Comparison of ENCODE assay signal across 9 cellular contexts in the genomic region with DNA sequence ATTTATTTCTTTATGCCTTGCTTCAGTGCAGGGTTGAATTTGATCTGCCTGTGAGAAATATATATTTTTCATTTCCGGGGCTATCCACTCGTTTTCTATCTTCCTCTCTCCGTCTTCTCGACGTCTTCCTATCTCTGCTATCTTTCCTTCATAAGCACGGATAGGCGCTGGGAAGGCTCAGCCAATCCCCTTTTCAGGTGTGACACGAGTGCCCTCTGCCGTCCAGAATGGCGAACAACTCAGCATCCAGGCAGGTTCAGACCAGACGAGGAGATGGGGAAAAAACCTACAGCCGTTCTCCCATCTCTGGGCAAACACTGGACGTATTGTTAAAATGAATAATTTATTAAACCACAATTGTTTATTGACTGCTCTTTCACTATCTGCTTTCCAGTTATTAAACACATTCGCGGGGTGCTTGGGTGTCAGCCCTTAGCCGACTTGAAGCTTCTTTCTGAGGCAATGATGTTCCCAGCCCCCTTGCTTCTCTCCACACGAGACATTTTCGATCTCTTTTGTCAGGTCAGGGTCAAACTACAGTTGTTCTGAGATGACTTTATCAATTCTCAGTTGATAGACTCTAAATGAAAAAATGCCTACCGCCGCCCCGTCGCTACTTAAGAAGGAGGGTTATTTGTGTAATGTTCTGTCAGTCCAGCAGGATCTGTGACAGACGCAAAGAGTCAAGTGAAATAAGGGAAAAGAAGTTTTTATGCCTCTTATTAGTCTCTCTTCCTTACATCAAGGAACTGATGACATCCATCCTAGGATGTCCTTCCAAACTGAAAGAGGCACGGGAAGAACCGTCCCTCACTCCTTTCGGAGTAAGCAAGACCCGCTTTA.
A peak's percentile ranks its signal among the peaks of the same experiment; 100 is the strongest.
DNase-seq lines count a peak whose midpoint lies in the region; ATAC-seq and TF ChIP-seq lines count a peak whose summit lies in the region.
"Had no signal": no experiment of that assay in that cellular context is flagged by ENCODE, and none has a peak within 500 bp of the region (broad histone marks: within the 10 kb centered on the region; RNA-seq: fewer than 3 reads in every experiment).

No MANE protein-coding gene starts in this region.

- WGBS in gastroesophageal sphincter (ENCODE audit: low coverage in 1 of 2), 2 donors: 33 to 38% methylated on average over 25 to 27 of the region's 27 CpGs
- 27 to 36% (median 34%) methylated on average over 27 of the region's 27 CpGs for WGBS in ovary, 3 donors

- no peaks in the 10 kb centered on the region for H3K9me3 ChIP-seq in gastroesophageal sphincter
- H3K9me3 ChIP-seq in ovary: no peaks in the 10 kb centered on the region

- TF ChIP-seq POLR2A in gastroesophageal sphincter (IDR thresholded peaks at IDR 0.05) (no peak), ovary (IDR thresholded peaks at IDR 0.05) (no peak)

- H3K4me1 ChIP-seq in gastroesophageal sphincter (peaks cover 0 to 9% (median 0%) of the 10 kb centered on the region in 3 donors), ovary (ENCODE audit: insufficient read depth) (no peaks in the 10 kb centered on the region)

- TF ChIP-seq EP300 in gastroesophageal sphincter (IDR thresholded peaks at IDR 0.05): no peak
- no peak for TF ChIP-seq EP300 in ovary (IDR thresholded peaks at IDR 0.05)

- H3K36me3 ChIP-seq in gastroesophageal sphincter (no peaks in the 10 kb centered on the region), ovary (no peaks in the 10 kb centered on the region)

- peak; percentile 64 for DNase-seq in activated CD4-positive, CD25-positive, alpha-beta regulatory T cell treated with anti-CD3 and anti-CD28 coated beads, Interleukin-2, amount 50 U/mL, for 72 hours
- DNase-seq in NCI-H2196 treated with DMSO at 0.1 percent for 48 hours (lab: John Stamatoyannopoulos, UW; ENCODE audit: unreplicated experiment) (peak; percentile 42), ovary (peak; percentile 20 to 54 (median 32))
- DNase-seq in activated T-cell treated with anti-CD3 and anti-CD28 coated beads, Interleukin-2, amount 50 U/mL, for 48 hours: peak; percentile 28 to 32
- DNase-seq in natural killer cell treated with Interleukin-12 subunit alpha and Interleukin-12 subunit beta and Interleukin-15 and Interleukin-18, amount 100 ng/mL, for 72 hours (ENCODE audit: low spot score): no peak

- TF ChIP-seq CTCF in gastroesophageal sphincter (IDR thresholded peaks at IDR 0.05) (peak; percentile 40 to 72 (median 56)), ovary (IDR thresholded peaks at IDR 0.05) (no peak)

- no peaks in the 10 kb centered on the region for H3K36me3 Mint-ChIP-seq in natural killer cell treated with Interleukin-12 subunit alpha and Interleukin-12 subunit beta and Interleukin-15 and Interleukin-18, amount 100 ng/mL, for 72 hours
- H3K36me3 Mint-ChIP-seq: CD8-positive, alpha-beta memory T cell had no signal

- peaks cover 12 to 16% of the 10 kb centered on the region in 2 donors for H3K27me3 Mint-ChIP-seq in natural killer cell treated with Interleukin-12 subunit alpha and Interleukin-12 subunit beta and Interleukin-15 and Interleukin-18, amount 100 ng/mL, for 72 hours

- no peak overlapping the region for H3K27ac Mint-ChIP-seq in natural killer cell treated with Interleukin-12 subunit alpha and Interleukin-12 subunit beta and Interleukin-15 and Interleukin-18, amount 100 ng/mL, for 72 hours
- H3K27ac Mint-ChIP-seq: CD8-positive, alpha-beta memory T cell had no signal

- no peak overlapping the region for H3K4me3 ChIP-seq in gastroesophageal sphincter
- H3K4me3 ChIP-seq in ovary: no peak overlapping the region

- H3K4me3 Mint-ChIP-seq in natural killer cell treated with Interleukin-12 subunit alpha and Interleukin-12 subunit beta and Interleukin-15 and Interleukin-18, amount 100 ng/mL, for 72 hours: no peak overlapping the region
- H3K4me3 Mint-ChIP-seq: CD8-positive, alpha-beta memory T cell had no signal

- no peak overlapping the region for H3K27ac ChIP-seq in gastroesophageal sphincter
- H3K27ac ChIP-seq in ovary: no peak overlapping the region

- intact Hi-C loops in ovary (cut with DNase I): no loop called here

- no peak for ATAC-seq in activated CD4-positive, CD25-positive, alpha-beta regulatory T cell treated with anti-CD3 and anti-CD28 coated beads, Interleukin-2, amount 50 U/mL, for 24 hours
- ATAC-seq in HG02870 (IDR thresholded peaks at IDR 0.05; ENCODE audit: unreplicated experiment): peak; percentile 80
- ATAC-seq in gastroesophageal sphincter: peak; percentile 80
- no peak for ATAC-seq in natural killer cell treated with Interleukin-12 subunit alpha and Interleukin-12 subunit beta and Interleukin-15 and Interleukin-18, amount 100 ng/mL, for 72 hours

- no peaks in the 10 kb centered on the region for H3K9me3 Mint-ChIP-seq in natural killer cell treated with Interleukin-12 subunit alpha and Interleukin-12 subunit beta and Interleukin-15 and Interleukin-18, amount 100 ng/mL, for 72 hours

- no peaks in the 10 kb centered on the region for H3K27me3 ChIP-seq in gastroesophageal sphincter
- no peaks in the 10 kb centered on the region for H3K27me3 ChIP-seq in ovary

- no peaks in the 10 kb centered on the region for H3K4me1 Mint-ChIP-seq in natural killer cell treated with Interleukin-12 subunit alpha and Interleukin-12 subunit beta and Interleukin-15 and Interleukin-18, amount 100 ng/mL, for 72 hours (ENCODE audit: low read depth in 2 of 2)

Comparison
In these comparisons a context has a peak if more than half of its experiments do, and no peak if none do; other contexts are left out.
1. ATAC-seq: peak in HG02870 (single experiment) and gastroesophageal sphincter (single experiment); none in activated CD4-positive, CD25-positive, alpha-beta regulatory T cell treated with anti-CD3 and anti-CD28 coated beads, Interleukin-2, amount 50 U/mL, for 24 hours (0 of 2) and natural killer cell treated with Interleukin-12 subunit alpha and Interleukin-12 subunit beta and Interleukin-15 and Interleukin-18, amount 100 ng/mL, for 72 hours (0 of 2).
2. CTCF ChIP-seq: peak in gastroesophageal sphincter (4 of 4); none in ovary (0 of 3).